Comparison of ENCODE assay signal across 8 cellular contexts in the genomic region with DNA sequence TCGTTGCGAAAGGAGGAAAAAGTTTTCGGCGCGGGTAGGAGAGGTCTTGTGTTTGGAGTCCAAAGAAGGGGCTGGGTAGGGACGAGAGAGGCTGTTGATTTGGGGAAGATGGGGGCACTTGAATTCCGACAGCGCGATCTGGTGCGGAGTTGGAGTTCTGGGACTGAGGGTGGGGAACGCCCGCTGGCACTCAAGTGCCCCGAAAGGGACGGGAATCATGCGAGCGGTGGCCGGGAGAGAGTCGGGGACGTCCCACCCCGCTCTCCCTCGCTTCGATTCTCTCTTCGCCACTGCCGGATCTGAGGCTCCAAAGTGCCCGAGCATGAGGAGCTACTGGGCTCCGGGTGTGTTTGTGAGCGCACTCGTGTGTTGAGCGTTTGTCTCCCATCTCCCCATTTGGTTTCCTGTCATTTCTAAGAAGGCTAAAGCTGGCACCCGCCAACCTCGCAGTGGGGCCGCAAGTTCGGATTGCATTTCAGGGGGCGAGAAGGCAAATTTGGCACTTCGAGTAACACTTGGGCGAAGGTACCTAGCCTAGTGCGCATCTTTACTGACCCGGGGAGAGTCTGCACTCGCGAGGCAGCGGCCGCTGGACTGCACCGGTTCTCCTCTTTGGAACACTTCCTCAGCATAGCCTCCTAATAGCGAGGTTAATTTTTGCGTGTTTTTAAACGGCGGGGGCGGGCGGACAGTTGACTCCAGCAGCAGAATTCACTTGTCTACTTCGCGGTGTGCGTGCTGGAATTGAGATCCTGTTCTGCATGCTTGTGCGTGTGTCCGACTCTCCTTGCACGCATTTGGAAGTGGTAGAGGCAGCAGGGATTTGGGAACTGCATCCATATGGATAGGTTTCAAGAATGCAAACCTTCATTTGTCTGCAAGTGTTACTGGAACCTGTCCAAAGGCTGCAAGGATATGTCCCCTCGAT. TPM values are rescaled to one million over a fixed set of nuclear protein-coding genes. Genes with fewer than 3 reads are reported as not detected.
DNase-seq lines count a peak whose midpoint lies in the region; ATAC-seq lines count a peak whose summit lies in the region.

No MANE protein-coding gene starts in this region.

- H3K9me3 Mint-ChIP-seq in activated CD4-positive, alpha-beta memory T cell treated with anti-CD3 and anti-CD28 coated beads for 36 hours, result no peaks in the 10 kb centered on the region

- H3K27ac Mint-ChIP-seq in activated CD4-positive, alpha-beta memory T cell treated with anti-CD3 and anti-CD28 coated beads for 36 hours, result no peak overlapping the region

- peaks cover 26% of the 10 kb centered on the region for H3K27me3 ChIP-seq in iPS-15b (ENCODE audit: control insufficient read depth, insufficient read depth, low read length)

- H3K4me3 ChIP-seq in iPS-15b (ENCODE audit: low read depth, low read length), result peak overlapping the region; percentile 56

- intact Hi-C loops in activated CD4-positive, alpha-beta memory T cell treated with anti-CD3 and anti-CD28 coated beads for 36 hours (cut with micrococcal nuclease), result no loop called here

- H3K9me3 ChIP-seq in iPS-15b (ENCODE audit: control insufficient read depth, insufficient read depth, low read length), result no peaks in the 10 kb centered on the region

- no peak overlapping the region for H3K9ac ChIP-seq in iPS-15b (ENCODE audit: low read depth, low read length)

- CTCF ChIA-PET in activated CD4-positive, alpha-beta memory T cell treated with anti-CD3 and anti-CD28 coated beads for 36 hours (lab: Charles Lee), result no interaction called here

- DNase-seq in DMS53 (lab: John Stamatoyannopoulos, UW), result peak; percentile 47
- DNase-seq in DMS53 treated with DMSO at 0.1 percent for 48 hours (lab: John Stamatoyannopoulos, UW; ENCODE audit: unreplicated experiment), result no peak
- DNase-seq in activated CD4-positive, alpha-beta memory T cell treated with anti-CD3 and anti-CD28 coated beads for 36 hours, result peak; percentile 11
- DNase-seq in stimulated activated CD8-positive, alpha-beta memory T cell treated with anti-CD3 and anti-CD28 coated beads, Interleukin-4, amount 100 ng/mL, for 48 hours, result peak; percentile 24

- POLR2A ChIA-PET in activated CD4-positive, alpha-beta memory T cell treated with anti-CD3 and anti-CD28 coated beads for 36 hours (lab: Charles Lee), result no interaction called here

- peaks cover 2% of the 10 kb centered on the region for H3K36me3 ChIP-seq in iPS-15b (ENCODE audit: control insufficient read depth, insufficient read depth, low read length)

- ATAC-seq in GM21825 (IDR thresholded peaks at IDR 0.05; ENCODE audit: unreplicated experiment), result no peak
- ATAC-seq in GM21390 (IDR thresholded peaks at IDR 0.05; ENCODE audit: unreplicated experiment), result no peak
- no peak for ATAC-seq in HG02642 (IDR thresholded peaks at IDR 0.05; ENCODE audit: poor library complexity, unreplicated experiment)

- peaks cover 54% of the 10 kb centered on the region for H3K27me3 Mint-ChIP-seq in activated CD4-positive, alpha-beta memory T cell treated with anti-CD3 and anti-CD28 coated beads for 36 hours

- H3K4me1 ChIP-seq in iPS-15b (ENCODE audit: control insufficient read depth, insufficient read depth, low read length), result no peaks in the 10 kb centered on the region

- peaks cover 27% of the 10 kb centered on the region for H3K4me1 Mint-ChIP-seq in activated CD4-positive, alpha-beta memory T cell treated with anti-CD3 and anti-CD28 coated beads for 36 hours (ENCODE audit: low read depth)

- H3K4me3 Mint-ChIP-seq in activated CD4-positive, alpha-beta memory T cell treated with anti-CD3 and anti-CD28 coated beads for 36 hours, result peak overlapping the region; percentile 62

- no peaks in the 10 kb centered on the region for H3K36me3 Mint-ChIP-seq in activated CD4-positive, alpha-beta memory T cell treated with anti-CD3 and anti-CD28 coated beads for 36 hours

RNA-seq across cellular contexts. Expression of gene CHRM3, which starts 1.2 kb away (rescaled TPM):
- total RNA-seq in activated CD4-positive, alpha-beta memory T cell treated with anti-CD3 and anti-CD28 coated beads for 36 hours, result under 1 TPM in 1 of 2 experiments, not detected in 1; 0.26 TPM
